Comparison of ENCODE assay signal across 9 cellular contexts in genomic region chr15:78640840-78641733, GRCh38. TPM values are rescaled to one million over a fixed set of nuclear protein-coding genes. Genes with fewer than 3 reads are reported as not detected.
A peak's percentile ranks its signal among the peaks of the same experiment; 100 is the strongest.
DNase-seq lines count a peak whose midpoint lies in the region; ATAC-seq, FAIRE-seq and TF ChIP-seq lines count a peak whose summit lies in the region.
"Had no signal": no experiment of that assay in that cellular context is flagged by ENCODE, and none has a peak within 500 bp of the region (broad histone marks: within the 10 kb centered on the region; RNA-seq: fewer than 3 reads in every experiment).

Gene CHRNB4 (minus strand): TSS chr15:78641210. CDS start chr15:78641133, 77 bp downstream.

- no peaks in the 10 kb centered on the region; the same call in 1 of the 2 replicates for H3K27me3 ChIP-seq in GM06990 (replicated peaks; ENCODE audit: control insufficient read depth, insufficient read depth, low read length)

- FAIRE-seq in GM19239 (lab: Jason Lieb, UNC), result no peak

- H3K27me3 Mint-ChIP-seq in endothelial cell (ENCODE audit: unreplicated experiment), result peaks cover 7% of the 10 kb centered on the region
- H3K27me3 Mint-ChIP-seq in natural killer cell treated with Interleukin-12 subunit alpha and Interleukin-12 subunit beta and Interleukin-15 and Interleukin-18, amount 100 ng/mL, for 72 hours, result peaks cover 5 to 7% of the 10 kb centered on the region in 2 donors

- H3K27ac Mint-ChIP-seq in endothelial cell (ENCODE audit: unreplicated experiment), result no peak within 1 kb of the TSS
- H3K27ac Mint-ChIP-seq in natural killer cell treated with Interleukin-12 subunit alpha and Interleukin-12 subunit beta and Interleukin-15 and Interleukin-18, amount 100 ng/mL, for 72 hours, result no peak within 1 kb of the TSS

- peak within 1 kb of the TSS; percentile 83 for H3K4me3 Mint-ChIP-seq in endothelial cell (ENCODE audit: unreplicated experiment)
- H3K4me3 Mint-ChIP-seq in natural killer cell treated with Interleukin-12 subunit alpha and Interleukin-12 subunit beta and Interleukin-15 and Interleukin-18, amount 100 ng/mL, for 72 hours, result peak within 1 kb of the TSS; percentile 34

- H3K4me3 ChIP-seq in GM06990 (replicated peaks; ENCODE audit: low read depth, low read length) (peak within 1 kb of the TSS; percentile 46), SK-N-MC (peak within 1 kb of the TSS; percentile 53)

- no peaks in the 10 kb centered on the region for H3K36me3 ChIP-seq in GM06990 (ENCODE audit: control insufficient read depth, insufficient read depth, low read length)
- H3K36me3 ChIP-seq in SK-N-MC (ENCODE audit: insufficient read depth, low read length), result no peaks in the 10 kb centered on the region

- DNase-seq in GM06990 (ENCODE audit: extremely low read depth, insufficient read length) (no peak), SK-N-MC (ENCODE audit: low read depth, low spot score) (no peak), endothelial cell (ENCODE audit: low spot score) (peak; percentile 48), GM19239 (ENCODE audit: insufficient read length, low spot score) (no peak)
- no peak for DNase-seq in natural killer cell treated with Interleukin-12 subunit alpha and Interleukin-12 subunit beta and Interleukin-15 and Interleukin-18, amount 100 ng/mL, for 72 hours (ENCODE audit: low spot score)

- no peaks in the 10 kb centered on the region for H3K9me3 ChIP-seq in SK-N-MC (ENCODE audit: low read depth, low read length)

- H3K9ac ChIP-seq in SK-N-MC (ENCODE audit: insufficient read length), result no peak within 1 kb of the TSS

- no peak for TF ChIP-seq CTCF in GM06990 (IDR thresholded peaks at IDR 0.05; ENCODE audit: insufficient read depth, low read length, poor library complexity, severe bottlenecking)
- no peak for TF ChIP-seq CTCF in endothelial cell (IDR thresholded peaks at IDR 0.05; ENCODE audit: unreplicated experiment)

- ATAC-seq in natural killer cell treated with Interleukin-12 subunit alpha and Interleukin-12 subunit beta and Interleukin-15 and Interleukin-18, amount 100 ng/mL, for 72 hours, result peak; percentile 48 to 62
- ATAC-seq in HG03354 (IDR thresholded peaks at IDR 0.05; ENCODE audit: poor library complexity, severe bottlenecking, unreplicated experiment), result no peak
- ATAC-seq in GM19324 (IDR thresholded peaks at IDR 0.05; ENCODE audit: low FRiP score, unreplicated experiment), result no peak
- ATAC-seq in GM18519 (IDR thresholded peaks at IDR 0.05; ENCODE audit: low FRiP score, unreplicated experiment), result no peak

- peaks cover 5% of the 10 kb centered on the region for H3K4me1 Mint-ChIP-seq in endothelial cell (ENCODE audit: unreplicated experiment)
- H3K4me1 Mint-ChIP-seq in natural killer cell treated with Interleukin-12 subunit alpha and Interleukin-12 subunit beta and Interleukin-15 and Interleukin-18, amount 100 ng/mL, for 72 hours (ENCODE audit: low read depth in 2 of 2), result peaks cover 0 to 3% of the 10 kb centered on the region in 2 donors

- H3K9me3 Mint-ChIP-seq in endothelial cell (ENCODE audit: unreplicated experiment), result no peaks in the 10 kb centered on the region
- H3K9me3 Mint-ChIP-seq in natural killer cell treated with Interleukin-12 subunit alpha and Interleukin-12 subunit beta and Interleukin-15 and Interleukin-18, amount 100 ng/mL, for 72 hours, result no peaks in the 10 kb centered on the region

- no peaks in the 10 kb centered on the region for H3K36me3 Mint-ChIP-seq in endothelial cell (ENCODE audit: low read depth, unreplicated experiment)
- no peaks in the 10 kb centered on the region for H3K36me3 Mint-ChIP-seq in natural killer cell treated with Interleukin-12 subunit alpha and Interleukin-12 subunit beta and Interleukin-15 and Interleukin-18, amount 100 ng/mL, for 72 hours

- H3K27ac ChIP-seq in SK-N-MC, result no peak within 1 kb of the TSS

RNA-seq across cellular contexts. Expression of gene CHRNB4, which starts in this region (rescaled TPM):
- total RNA-seq in endothelial cell (ENCODE audit: unreplicated experiment), result not detected
- not detected for total RNA-seq in natural killer cell treated with Interleukin-12 subunit alpha and Interleukin-12 subunit beta and Interleukin-15 and Interleukin-18, amount 100 ng/mL, for 72 hours
- total RNA-seq: HT1080 had no signal

Comparison
In these comparisons a context has a peak if more than half of its experiments do, and no peak if none do; other contexts are left out.
1. Peak in DNase-seq in endothelial cell; RNA of the gene not detected or under 1 TPM.
2. Peak in ATAC-seq in natural killer cell treated with Interleukin-12 subunit alpha and Interleukin-12 subunit beta and Interleukin-15 and Interleukin-18, amount 100 ng/mL, for 72 hours; RNA of the gene not detected or under 1 TPM.